In genomic region chr1:234409328-234409727, GRCh38 we compare ENCODE assay signal across 11 cellular contexts. TPM values are rescaled to one million over a fixed set of nuclear protein-coding genes. Genes with fewer than 3 reads are reported as not detected.
A peak's percentile ranks its signal among the peaks of the same experiment; 100 is the strongest.
DNase-seq lines count a peak whose midpoint lies in the region; ATAC-seq and TF ChIP-seq lines count a peak whose summit lies in the region.
"Had no signal": no experiment of that assay in that cellular context is flagged by ENCODE, and none has a peak within 500 bp of the region (broad histone marks: within the 10 kb centered on the region; RNA-seq: fewer than 3 reads in every experiment).

No MANE protein-coding gene starts in this region.

- peaks cover 0 to 81% (median 13%) of the 10 kb centered on the region in 3 donors for H3K36me3 Mint-ChIP-seq in naive thymus-derived CD8-positive, alpha-beta T cell

- H3K27me3 Mint-ChIP-seq in naive thymus-derived CD8-positive, alpha-beta T cell: no peaks in the 10 kb centered on the region

- DNase-seq in activated CD4-positive, alpha-beta T cell treated with anti-CD3 and anti-CD28 coated beads for 4 hours: peak; percentile 26 to 32
- DNase-seq in activated CD4-positive, alpha-beta T cell treated with anti-CD3 and anti-CD28 coated beads for 1 hour: no peak
- DNase-seq in NCI-H526 treated with DMSO at 0.1 percent for 48 hours (lab: John Stamatoyannopoulos, UW): peak; percentile 72
- no peak for DNase-seq in astrocyte of the spinal cord (ENCODE audit: low read depth, low spot score)
- DNase-seq in naive thymus-derived CD8-positive, alpha-beta T cell: peak in 3 of 10 donors; percentile 1 to 22 (median 16)
- no peak for DNase-seq in NCI-H2107 (lab: John Stamatoyannopoulos, UW)
- DNase-seq: NCI-H82, sigmoid colon, SW 1271 had no signal

- H3K9me3 Mint-ChIP-seq in naive thymus-derived CD8-positive, alpha-beta T cell: no peaks in the 10 kb centered on the region

- H3K4me3 ChIP-seq in astrocyte of the spinal cord (ENCODE audit: low read depth, low read length): no peak overlapping the region
- H3K4me3 ChIP-seq: sigmoid colon had no signal

- POLR2A ChIA-PET in naive thymus-derived CD8-positive, alpha-beta T cell (lab: Charles Lee): no interaction called here

- in situ Hi-C loops in astrocyte of the spinal cord (cut with HindIII; ENCODE audit: low sequenced_read_pairs): no loop called here

- H3K4me3 Mint-ChIP-seq in naive thymus-derived CD8-positive, alpha-beta T cell: peak overlapping the region in 3 of 10 donors; percentile 18 to 28 (median 24)

- peaks cover 0 to 4% (median 2%) of the 10 kb centered on the region in 4 donors for H3K4me1 Mint-ChIP-seq in naive thymus-derived CD8-positive, alpha-beta T cell

- peak; percentile 5 for TF ChIP-seq CTCF in astrocyte of the spinal cord (IDR thresholded peaks at IDR 0.05; ENCODE audit: low read depth, low read length)

- peak overlapping the region in 5 of 10 donors; percentile 40 to 95 (median 77) for H3K27ac Mint-ChIP-seq in naive thymus-derived CD8-positive, alpha-beta T cell

- ATAC-seq in naive thymus-derived CD8-positive, alpha-beta T cell: peak; percentile 35 to 42
- ATAC-seq in HG02938 (IDR thresholded peaks at IDR 0.05; ENCODE audit: unreplicated experiment): no peak
- no peak for ATAC-seq in GM18873 (IDR thresholded peaks at IDR 0.05; ENCODE audit: low FRiP score, unreplicated experiment)

RNA-seq across cellular contexts. Expression of gene COA6, which starts 36.1 kb away (rescaled TPM):
- total RNA-seq in naive thymus-derived CD8-positive, alpha-beta T cell: 10 to 100 TPM; 16.1 to 22.1 TPM
- 10 to 100 TPM; 29.1 to 32.6 (median 32.0) TPM for polyA plus RNA-seq in naive thymus-derived CD8-positive, alpha-beta T cell

Comparison
In these comparisons a context has a peak if more than half of its experiments do, and no peak if none do; other contexts are left out.
1. DNase-seq: peak in activated CD4-positive, alpha-beta T cell treated with anti-CD3 and anti-CD28 coated beads for 4 hours (2 of 2) and NCI-H526 treated with DMSO at 0.1 percent for 48 hours (single experiment); none in activated CD4-positive, alpha-beta T cell treated with anti-CD3 and anti-CD28 coated beads for 1 hour (single experiment), astrocyte of the spinal cord (single experiment) and NCI-H2107 (single experiment).
2. ATAC-seq: peak in naive thymus-derived CD8-positive, alpha-beta T cell (2 of 2); none in HG02938 (single experiment) and GM18873 (single experiment).